In the genomic region with DNA sequence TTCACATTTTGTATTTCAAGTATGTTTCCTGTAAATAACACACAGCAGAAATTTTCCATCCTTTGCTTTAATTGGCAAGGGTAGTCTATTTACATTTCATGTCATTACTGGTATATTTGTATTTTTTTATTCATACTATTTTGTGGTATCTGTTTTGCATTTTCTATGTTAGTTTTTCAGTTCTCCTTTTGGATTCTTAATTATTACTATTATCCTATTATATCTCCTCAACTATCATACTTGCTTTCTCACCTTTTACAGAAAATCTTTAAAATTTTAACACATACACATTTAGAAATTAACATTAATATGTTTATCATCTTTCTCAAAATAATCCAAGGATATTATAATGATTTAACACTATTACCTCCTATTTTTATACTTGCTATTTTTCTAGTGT, we compare ENCODE assay signal across 24 cellular contexts.
"Had no signal": no experiment of that assay in that cellular context is flagged by ENCODE, and none has a peak within 500 bp of the region (broad histone marks: within the 10 kb centered on the region; RNA-seq: fewer than 3 reads in every experiment).

No MANE protein-coding gene starts in this region.

- H3K4me3 ChIP-seq: left ventricle myocardium inferior, lung, mucosa of descending colon, ovary, right atrium auricular region, right lobe of liver, stomach, testis, thyroid gland, transverse colon, upper lobe of left lung, vagina had no signal

- H3K36me3 ChIP-seq: left ventricle myocardium inferior, ovary, right atrium auricular region, right lobe of liver, stomach, thyroid gland, transverse colon, upper lobe of left lung, vagina had no signal

- H3K9me3 ChIP-seq: left ventricle myocardium inferior, mucosa of descending colon, ovary, right atrium auricular region, right lobe of liver, stomach, testis, thyroid gland, transverse colon, upper lobe of left lung, vagina had no signal

- H3K4me1 ChIP-seq: left ventricle myocardium inferior, right atrium auricular region, right lobe of liver, stomach, testis, thyroid gland, transverse colon, upper lobe of left lung, vagina had no signal

- H3K27ac ChIP-seq: left ventricle myocardium inferior, ovary, right atrium auricular region, right lobe of liver, stomach, testis, thyroid gland, transverse colon, upper lobe of left lung, vagina had no signal

- H3K27me3 ChIP-seq: ovary, right atrium auricular region, right lobe of liver, stomach, testis, thyroid gland, transverse colon, upper lobe of left lung, vagina had no signal

- ATAC-seq: mucosa of descending colon; naive thymus-derived CD4-positive, alpha-beta T cell; natural killer cell treated with Interleukin-12 subunit alpha and Interleukin-12 subunit beta and Interleukin-15 and Interleukin-18, amount 100 ng/mL, for 72 hours; right lobe of liver; stimulated activated naive B cell treated with anti-CD40 and anti-IgM and Interleukin-4, amounts not matched to agents 10 μg/mL and 1 μg/mL and 100 μg/mL, for 72 hours; stimulated activated naive CD8-positive, alpha-beta T cell treated with anti-CD3 and anti-CD28 coated beads, Interleukin-15, Interleukin-2, amounts not matched to agents 100 U/mL and 50 U/mL, for 24 hours had no signal

- FAIRE-seq: islet of Langerhans had no signal

- DNase-seq: hypothalamus; immature natural killer cell; left ventricle myocardium inferior; mesendoderm; mucosa of descending colon; naive thymus-derived CD4-positive, alpha-beta T cell; ovary; right lobe of liver; stimulated activated CD4-positive, alpha-beta T cell treated with anti-CD3 and anti-CD28 coated beads, Interleukin-12 subunit alpha, Interleukin-12 subunit beta, amount 100 ng/mL, for 4 hours; stimulated activated CD4-positive, alpha-beta T cell treated with anti-CD3 and anti-CD28 coated beads, Interleukin-15, amount 100 ng/mL, for 24 hours; stimulated activated CD4-positive, alpha-beta T cell treated with anti-CD3 and anti-CD28 coated beads, Interleukin-2, amount 100 ng/mL, for 24 hours; stimulated activated CD4-positive, alpha-beta T cell treated with anti-CD3 and anti-CD28 coated beads, Interleukin-4, amount 100 ng/mL, for 1 hour; stimulated activated naive B cell treated with anti-CD40 and anti-IgM and Interleukin-4, amounts not matched to agents 10 μg/mL and 1 μg/mL and 100 μg/mL, for 72 hours; stimulated activated naive CD8-positive, alpha-beta T cell treated with anti-CD3 and anti-CD28 coated beads, Interleukin-15, Interleukin-2, amounts not matched to agents 100 U/mL and 50 U/mL, for 24 hours; stomach; testis; thyroid gland; transverse colon; upper lobe of left lung had no signal
